Comparison of ENCODE assay signal across 9 cellular contexts in genomic region chr4:17347445-17347844, GRCh38.
DNase-seq lines count a peak whose midpoint lies in the region; ATAC-seq and TF ChIP-seq lines count a peak whose summit lies in the region.
"Had no signal": no experiment of that assay in that cellular context is flagged by ENCODE, and none has a peak within 500 bp of the region (broad histone marks: within the 10 kb centered on the region; RNA-seq: fewer than 3 reads in every experiment).

No MANE protein-coding gene starts in this region.

- TF ChIP-seq CTCF in AG10803 (conservative IDR thresholded peaks at IDR 0.05; ENCODE audit: low read length) (peak; percentile 72), MM.1S (IDR thresholded peaks at IDR 0.05; ENCODE audit: low read length) (peak; percentile 74)

- H2AK5ac ChIP-seq in neuronal stem cell (ENCODE audit: low read depth, low read length): no peak overlapping the region

- H4K91ac ChIP-seq in neuronal stem cell (ENCODE audit: low read depth, low read length, poor library complexity): no peak overlapping the region

- 53 to 62% methylated on average over 2 of the region's 2 CpGs for WGBS in aorta, 2 donors
- no CpG with 5 or more reads among the region's 2 CpGs for WGBS in neuronal stem cell (ENCODE audit: extremely low coverage in 2 of 2, insufficient read length in 2 of 2, insufficient replicate concordance in 1 of 2), 2 donors

- H3K36me3 ChIP-seq in MM.1S (replicated peaks; ENCODE audit: insufficient read depth, low read length): no peaks in the 10 kb centered on the region
- no peaks in the 10 kb centered on the region for H3K36me3 ChIP-seq in aorta (ENCODE audit: control insufficient read depth in 1 of 2, insufficient read depth in 2 of 2, low read length in 1 of 2)
- no peaks in the 10 kb centered on the region for H3K36me3 ChIP-seq in neuronal stem cell (replicated peaks in 1 of 2; ENCODE audit: control insufficient read depth in 2 of 2, insufficient read depth in 2 of 2, low read length in 2 of 2)

- H2BK15ac ChIP-seq in neuronal stem cell (ENCODE audit: low read length): no peak overlapping the region

- peak; percentile 64 for ATAC-seq in GM18511 (IDR thresholded peaks at IDR 0.05; ENCODE audit: unreplicated experiment)
- peak; percentile 49 for ATAC-seq in activated naive CD8-positive, alpha-beta T cell treated with anti-CD3 and anti-CD28 coated beads, Interleukin-2, amount 50 U/mL, for 24 hours
- ATAC-seq in aorta (ENCODE audit: low FRiP score): peak; percentile 63

- H3K9me2 ChIP-seq in MM.1S (replicated peaks; ENCODE audit: insufficient read depth, low read length): no peaks in the 10 kb centered on the region

- no peaks in the 10 kb centered on the region for H3K27me3 Mint-ChIP-seq in activated naive CD8-positive, alpha-beta T cell treated with anti-CD3 and anti-CD28 coated beads, Interleukin-2, amount 50 U/mL, for 24 hours
- H3K27me3 Mint-ChIP-seq: central memory CD8-positive, alpha-beta T cell had no signal

- H3K4me2 ChIP-seq in MM.1S (ENCODE audit: low read depth, low read length) (no peak overlapping the region), neuronal stem cell (ENCODE audit: insufficient read depth, low read length, poor library complexity, severe bottlenecking) (no peak overlapping the region)

- no peak overlapping the region for H2BK5ac ChIP-seq in neuronal stem cell (ENCODE audit: low read length)

- no peak overlapping the region for H2BK120ac ChIP-seq in neuronal stem cell (ENCODE audit: low read depth, low read length)

- H3K36me3 Mint-ChIP-seq in activated naive CD8-positive, alpha-beta T cell treated with anti-CD3 and anti-CD28 coated beads, Interleukin-2, amount 50 U/mL, for 24 hours (ENCODE audit: low read depth): no peaks in the 10 kb centered on the region

- H3K23ac ChIP-seq in neuronal stem cell (ENCODE audit: low read depth, low read length, poor library complexity): no peak overlapping the region

- DNase-seq in AG10803 (ENCODE audit: low read depth) (peak; percentile 35), MM.1S (peak; percentile 53), iPS-NIHi7 (ENCODE audit: extremely low spot score) (peak; percentile 80), aorta (no peak), neuronal stem cell (ENCODE audit: low spot score) (no peak), epidermal melanocyte (ENCODE audit: insufficient read length, low spot score) (no peak)
- DNase-seq in activated naive CD8-positive, alpha-beta T cell treated with anti-CD3 and anti-CD28 coated beads, Interleukin-2, amount 50 U/mL, for 24 hours: peak; percentile 32

- no peaks in the 10 kb centered on the region for H3K9me3 Mint-ChIP-seq in activated naive CD8-positive, alpha-beta T cell treated with anti-CD3 and anti-CD28 coated beads, Interleukin-2, amount 50 U/mL, for 24 hours
- H3K9me3 Mint-ChIP-seq: central memory CD8-positive, alpha-beta T cell had no signal

- H3K4me3 ChIP-seq in AG10803 (ENCODE audit: low read length) (no peak overlapping the region), MM.1S (ENCODE audit: low read length) (no peak overlapping the region), aorta (ENCODE audit: low read length in 2 of 2) (no peak overlapping the region), neuronal stem cell (ENCODE audit: low read length in 2 of 2) (no peak overlapping the region)

- no peaks in the 10 kb centered on the region for H4K20me1 ChIP-seq in MM.1S (ENCODE audit: insufficient read depth, low read length)

- no peak overlapping the region for H3K9ac ChIP-seq in MM.1S (ENCODE audit: low read length)
- H3K9ac ChIP-seq in neuronal stem cell (ENCODE audit: low read depth, low read length, poor library complexity): no peak overlapping the region

- H3K27ac Mint-ChIP-seq in activated naive CD8-positive, alpha-beta T cell treated with anti-CD3 and anti-CD28 coated beads, Interleukin-2, amount 50 U/mL, for 24 hours: no peak overlapping the region

- H4K8ac ChIP-seq in neuronal stem cell (ENCODE audit: low read depth, low read length): no peak overlapping the region

- no peaks in the 10 kb centered on the region for H3F3A ChIP-seq in MM.1S (ENCODE audit: insufficient read depth, low read length)

- no peak overlapping the region for H3K4ac ChIP-seq in neuronal stem cell (ENCODE audit: low read length)

- H3K79me2 ChIP-seq in MM.1S (ENCODE audit: low read length): no peaks in the 10 kb centered on the region

- H3K27ac ChIP-seq in MM.1S (ENCODE audit: low read length) (no peak overlapping the region), aorta (ENCODE audit: low read depth in 1 of 2, low read length in 2 of 2) (no peak overlapping the region), neuronal stem cell (replicated peaks; ENCODE audit: low read length) (no peak overlapping the region)

- no peaks in the 10 kb centered on the region for H3K79me1 ChIP-seq in neuronal stem cell (ENCODE audit: low read depth, low read length)

- H3K27me3 ChIP-seq in MM.1S (replicated peaks; ENCODE audit: insufficient read depth, low read length): no peaks in the 10 kb centered on the region
- H3K27me3 ChIP-seq in aorta (ENCODE audit: control insufficient read depth in 1 of 2, insufficient read depth in 2 of 2, low read length in 1 of 2): peaks cover 0 to 1% of the 10 kb centered on the region in 2 donors
- no peaks in the 10 kb centered on the region for H3K27me3 ChIP-seq in neuronal stem cell (ENCODE audit: control insufficient read depth in 3 of 3, insufficient read depth in 3 of 3, low read depth in 1 of 3, low read length in 3 of 3)

- no peak overlapping the region for H3K14ac ChIP-seq in neuronal stem cell (ENCODE audit: low read length)

- no peak overlapping the region for H2AFZ ChIP-seq in MM.1S (ENCODE audit: low read length)
- H2AFZ ChIP-seq in neuronal stem cell (ENCODE audit: low read length): no peak overlapping the region

- no peak overlapping the region for H3K4me3 Mint-ChIP-seq in activated naive CD8-positive, alpha-beta T cell treated with anti-CD3 and anti-CD28 coated beads, Interleukin-2, amount 50 U/mL, for 24 hours
- H3K4me3 Mint-ChIP-seq: central memory CD8-positive, alpha-beta T cell had no signal

- intact Hi-C loops in aorta (cut with DNase I): loop anchor here (5.0 to 10.0 kb wide), 2 partner anchors 97 to 125 kb away; no protein-coding TSS in a partner anchor

- H3K9me3 ChIP-seq in MM.1S (replicated peaks; ENCODE audit: insufficient read depth, low read length): no peaks in the 10 kb centered on the region
- peaks cover 2% of the 10 kb centered on the region for H3K9me3 ChIP-seq in aorta (ENCODE audit: control insufficient read depth, low read length)
- H3K9me3 ChIP-seq in neuronal stem cell (replicated peaks in 1 of 2; ENCODE audit: control insufficient read depth in 2 of 2, insufficient read depth in 1 of 2, low read depth in 1 of 2, low read length in 2 of 2): no peaks in the 10 kb centered on the region

- H2BK12ac ChIP-seq in neuronal stem cell (ENCODE audit: low read length): no peak overlapping the region

- H3K18ac ChIP-seq in neuronal stem cell (ENCODE audit: low read length): no peak overlapping the region

- H3K4me1 ChIP-seq in MM.1S (ENCODE audit: low read length) (no peaks in the 10 kb centered on the region), aorta (ENCODE audit: control insufficient read depth in 1 of 2, insufficient read depth in 2 of 2, low read length in 2 of 2) (no peaks in the 10 kb centered on the region), neuronal stem cell (ENCODE audit: control insufficient read depth in 2 of 2, insufficient read depth in 1 of 2, low read depth in 1 of 2, low read length in 2 of 2) (no peaks in the 10 kb centered on the region)

- no peaks in the 10 kb centered on the region for H3K4me1 Mint-ChIP-seq in activated naive CD8-positive, alpha-beta T cell treated with anti-CD3 and anti-CD28 coated beads, Interleukin-2, amount 50 U/mL, for 24 hours
- H3K4me1 Mint-ChIP-seq: central memory CD8-positive, alpha-beta T cell had no signal

Comparison
In these comparisons a context has a peak if more than half of its experiments do, and no peak if none do; other contexts are left out.
1. DNase-seq: peak in AG10803 (single experiment), MM.1S (single experiment), activated naive CD8-positive, alpha-beta T cell treated with anti-CD3 and anti-CD28 coated beads, Interleukin-2, amount 50 U/mL, for 24 hours (single experiment) and iPS-NIHi7 (single experiment); none in aorta (0 of 2), neuronal stem cell (single experiment) and epidermal melanocyte (single experiment).
2. Peak in every context shown above with its lines, with median percentiles within 50 percentile points of each other: ATAC-seq.